18 cellular contexts compared by ENCODE assay signal in the genomic region with DNA sequence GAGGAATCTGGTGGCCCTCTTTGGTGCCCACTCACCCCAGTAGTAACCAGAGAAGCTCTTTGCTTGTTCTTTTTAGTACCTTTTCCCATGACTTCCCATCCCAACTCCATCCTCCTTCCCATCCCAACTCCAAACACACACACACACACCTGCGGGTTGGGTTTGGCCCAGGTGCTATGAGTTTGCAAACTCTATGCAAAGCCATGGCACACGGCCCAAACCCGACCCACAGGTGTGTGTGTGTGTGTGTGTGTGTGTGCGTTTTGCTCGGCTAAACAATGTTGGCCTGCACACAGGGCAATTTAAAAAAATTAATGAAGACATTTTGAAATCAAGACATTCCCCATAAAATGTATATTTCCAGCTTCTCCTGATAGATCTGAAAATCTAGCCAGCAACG.
"Had no signal": no experiment of that assay in that cellular context is flagged by ENCODE, and none has a peak within 500 bp of the region (broad histone marks: within the 10 kb centered on the region; RNA-seq: fewer than 3 reads in every experiment).

No MANE protein-coding gene starts in this region.

- H3K4me3 Mint-ChIP-seq: activated CD4-positive, alpha-beta memory T cell treated with anti-CD3 and anti-CD28 coated beads, Interleukin-2, amount 10 ng/mL, durations not matched to agents 7 days and 5 days; activated naive CD4-positive, alpha-beta T cell treated with anti-CD3 and anti-CD28 coated beads, Interleukin-2, amount 10 ng/mL, durations not matched to agents 7 days and 5 days; activated T-helper 17 cell treated with anti-CD3 and anti-CD28 coated beads, Interleukin-2, amount 50 U/mL, for 72 hours; stimulated activated naive B cell treated with anti-CD40 and anti-IgM and Interleukin-4, amounts not matched to agents 10 μg/mL and 1 μg/mL and 100 μg/mL, for 72 hours; T-helper 2 cell treated with Interferon-gamma antibody and Interleukin-4, amounts not matched to agents 5 μg/mL and 100 μg/mL, for 36 hours; WTC11 had no signal

- DNase-seq: activated CD4-positive, alpha-beta memory T cell treated with anti-CD3 and anti-CD28 coated beads, Interleukin-2, amount 10 ng/mL, durations not matched to agents 7 days and 5 days; activated CD4-positive, alpha-beta T cell treated with anti-CD3 and anti-CD28 coated beads for 4 hours; activated naive CD4-positive, alpha-beta T cell treated with anti-CD3 and anti-CD28 coated beads, Interleukin-2, amount 10 ng/mL, durations not matched to agents 7 days and 5 days; activated T-cell treated with anti-CD3 and anti-CD28 coated beads, Interleukin-2, amount 50 U/mL, for 1 hour; aorta; cerebellar nuclear complex; cortex of kidney; effector CD4-positive, alpha-beta T cell; gastrocnemius medialis; heart right ventricle; left ventricle myocardium superior; stimulated activated naive B cell treated with anti-CD40 and anti-IgM and Interleukin-4, amounts not matched to agents 10 μg/mL and 1 μg/mL and 100 μg/mL, for 72 hours had no signal

- H3K4me1 Mint-ChIP-seq: activated naive CD4-positive, alpha-beta T cell treated with anti-CD3 and anti-CD28 coated beads, Interleukin-2, amount 10 ng/mL, durations not matched to agents 7 days and 5 days had no signal

- H3K4me3 ChIP-seq: breast epithelium, gastrocnemius medialis, heart right ventricle, tibial nerve had no signal

- H3K27me3 Mint-ChIP-seq: activated T-helper 17 cell treated with anti-CD3 and anti-CD28 coated beads, Interleukin-2, amount 50 U/mL, for 72 hours had no signal

- H3K9me3 Mint-ChIP-seq: activated CD4-positive, alpha-beta memory T cell treated with anti-CD3 and anti-CD28 coated beads, Interleukin-2, amount 10 ng/mL, durations not matched to agents 7 days and 5 days; activated naive CD4-positive, alpha-beta T cell treated with anti-CD3 and anti-CD28 coated beads, Interleukin-2, amount 10 ng/mL, durations not matched to agents 7 days and 5 days; activated T-helper 17 cell treated with anti-CD3 and anti-CD28 coated beads, Interleukin-2, amount 50 U/mL, for 72 hours; stimulated activated naive B cell treated with anti-CD40 and anti-IgM and Interleukin-4, amounts not matched to agents 10 μg/mL and 1 μg/mL and 100 μg/mL, for 72 hours; T-helper 2 cell treated with Interferon-gamma antibody and Interleukin-4, amounts not matched to agents 5 μg/mL and 100 μg/mL, for 36 hours; WTC11 had no signal

- H3K27ac Mint-ChIP-seq: activated CD4-positive, alpha-beta memory T cell treated with anti-CD3 and anti-CD28 coated beads, Interleukin-2, amount 10 ng/mL, durations not matched to agents 7 days and 5 days; activated naive CD4-positive, alpha-beta T cell treated with anti-CD3 and anti-CD28 coated beads, Interleukin-2, amount 10 ng/mL, durations not matched to agents 7 days and 5 days; activated T-helper 17 cell treated with anti-CD3 and anti-CD28 coated beads, Interleukin-2, amount 50 U/mL, for 72 hours; stimulated activated naive B cell treated with anti-CD40 and anti-IgM and Interleukin-4, amounts not matched to agents 10 μg/mL and 1 μg/mL and 100 μg/mL, for 72 hours; T-helper 2 cell treated with Interferon-gamma antibody and Interleukin-4, amounts not matched to agents 5 μg/mL and 100 μg/mL, for 36 hours; WTC11 had no signal

- H3K36me3 Mint-ChIP-seq: activated naive CD4-positive, alpha-beta T cell treated with anti-CD3 and anti-CD28 coated beads, Interleukin-2, amount 10 ng/mL, durations not matched to agents 7 days and 5 days; stimulated activated naive B cell treated with anti-CD40 and anti-IgM and Interleukin-4, amounts not matched to agents 10 μg/mL and 1 μg/mL and 100 μg/mL, for 72 hours; WTC11 had no signal

- H3K27me3 ChIP-seq: breast epithelium, gastrocnemius medialis, tibial nerve had no signal

- H3K9me3 ChIP-seq: breast epithelium, gastrocnemius medialis, heart right ventricle, tibial nerve had no signal

- ATAC-seq: activated T-helper 17 cell treated with anti-CD3 and anti-CD28 coated beads, Interleukin-2, amount 50 U/mL, for 72 hours; heart right ventricle; left ventricle myocardium superior; sciatic nerve; stimulated activated naive B cell treated with anti-CD40 and anti-IgM and Interleukin-4, amounts not matched to agents 10 μg/mL and 1 μg/mL and 100 μg/mL, for 72 hours; WTC11 had no signal

- H3K27ac ChIP-seq: breast epithelium, heart right ventricle, tibial nerve had no signal

- H3K36me3 ChIP-seq: breast epithelium, gastrocnemius medialis, heart right ventricle, tibial nerve had no signal
